13 cellular contexts compared by ENCODE assay signal in the genomic region with DNA sequence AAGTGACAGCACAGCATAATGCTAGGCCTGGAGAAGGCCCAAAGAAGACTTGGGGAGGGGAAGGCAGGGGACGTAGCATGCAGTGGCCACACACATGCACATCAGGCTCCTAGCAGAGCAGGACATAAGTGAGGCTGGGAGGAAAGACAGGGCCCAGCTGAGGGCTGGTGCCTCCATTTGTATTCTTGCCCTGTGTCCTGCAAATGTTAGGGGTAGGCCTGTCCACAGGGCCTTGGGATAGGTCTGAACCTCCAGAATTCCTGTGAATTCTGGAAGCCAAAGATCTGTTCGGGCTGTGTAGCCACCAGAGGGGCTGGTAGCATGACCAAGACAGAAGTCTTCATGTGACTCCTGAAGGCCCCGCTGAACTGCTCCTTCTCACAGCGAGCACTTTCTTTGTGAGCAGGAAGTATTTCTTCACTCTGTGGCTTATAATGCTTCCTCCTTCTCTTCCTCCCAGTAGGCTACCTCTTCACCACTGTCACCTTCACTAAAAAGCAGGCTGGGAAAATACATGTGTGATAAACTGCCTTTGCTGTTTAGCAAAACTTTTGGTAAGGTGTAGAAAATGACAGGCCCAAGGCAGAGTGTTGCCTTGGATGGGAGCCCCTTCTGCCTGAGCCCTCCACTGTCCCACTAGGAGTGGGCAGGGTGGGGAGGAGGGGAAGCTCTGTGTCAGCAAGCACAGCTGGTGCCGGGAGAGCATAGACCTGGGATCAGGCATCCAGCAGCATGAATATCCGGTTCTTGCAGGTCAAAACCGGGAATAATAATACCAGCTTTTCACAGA. TPM values are rescaled to one million over a fixed set of nuclear protein-coding genes. Genes with fewer than 3 reads are reported as not detected.
DNase-seq lines count a peak whose midpoint lies in the region; ATAC-seq and TF ChIP-seq lines count a peak whose summit lies in the region.
"Had no signal": no experiment of that assay in that cellular context is flagged by ENCODE, and none has a peak within 500 bp of the region (broad histone marks: within the 10 kb centered on the region; RNA-seq: fewer than 3 reads in every experiment).

No MANE protein-coding gene starts in this region.

- TF ChIP-seq CTCF in activated CD8-positive, alpha-beta T cell treated with anti-CD3 and anti-CD28 coated beads for 36 hours (IDR thresholded peaks at IDR 0.05) = no peak
- no peak for TF ChIP-seq CTCF in natural killer cell (IDR thresholded peaks at IDR 0.05)
- TF ChIP-seq CTCF in chondrocyte (IDR thresholded peaks at IDR 0.05) = no peak

- no peak overlapping the region for H3K4me3 Mint-ChIP-seq in activated CD8-positive, alpha-beta T cell treated with anti-CD3 and anti-CD28 coated beads for 36 hours
- H3K4me3 Mint-ChIP-seq in natural killer cell (peak overlapping the region; percentile 42), chondrocyte (ENCODE audit: unreplicated experiment) (no peak overlapping the region)

- H3K27ac Mint-ChIP-seq in activated CD8-positive, alpha-beta T cell treated with anti-CD3 and anti-CD28 coated beads for 36 hours = peak overlapping the region; percentile 36
- H3K27ac Mint-ChIP-seq in natural killer cell = peak overlapping the region in 1 of 2 donors; percentile 54
- H3K27ac Mint-ChIP-seq in chondrocyte (ENCODE audit: unreplicated experiment) = no peak overlapping the region

- POLR2A ChIA-PET in activated CD8-positive, alpha-beta T cell treated with anti-CD3 and anti-CD28 coated beads for 36 hours (lab: Charles Lee) = no interaction called here

- H3K27me3 Mint-ChIP-seq in activated CD8-positive, alpha-beta T cell treated with anti-CD3 and anti-CD28 coated beads for 36 hours = no peaks in the 10 kb centered on the region
- H3K27me3 Mint-ChIP-seq in natural killer cell (ENCODE audit: low read depth in 2 of 2) (no peaks in the 10 kb centered on the region), chondrocyte (ENCODE audit: low read depth) (peaks cover 4% of the 10 kb centered on the region)

- H3K9me3 Mint-ChIP-seq in activated CD8-positive, alpha-beta T cell treated with anti-CD3 and anti-CD28 coated beads for 36 hours = peaks cover 4% of the 10 kb centered on the region
- H3K9me3 Mint-ChIP-seq in natural killer cell = no peaks in the 10 kb centered on the region
- H3K9me3 Mint-ChIP-seq in chondrocyte (ENCODE audit: low read depth) = peaks cover 9% of the 10 kb centered on the region

- peaks cover 16% of the 10 kb centered on the region for H3K4me1 Mint-ChIP-seq in activated CD8-positive, alpha-beta T cell treated with anti-CD3 and anti-CD28 coated beads for 36 hours (ENCODE audit: low read depth)
- H3K4me1 Mint-ChIP-seq in natural killer cell = peaks cover 12 to 17% of the 10 kb centered on the region in 2 donors
- H3K4me1 Mint-ChIP-seq in chondrocyte (ENCODE audit: low read depth) = no peaks in the 10 kb centered on the region

- peak; percentile 60 for DNase-seq in NK-92 treated with Interleukin-12 subunit alpha and Interleukin-12 subunit beta, amount 100 ng/mL, for 24 hours (lab: John Stamatoyannopoulos, UW)
- no peak for DNase-seq in NK-92 (lab: John Stamatoyannopoulos, UW; ENCODE audit: unreplicated experiment)
- DNase-seq in Kasumi-1 (lab: John Stamatoyannopoulos, UW) = peak; percentile 85 to 92
- DNase-seq in activated CD8-positive, alpha-beta T cell treated with anti-CD3 and anti-CD28 coated beads for 36 hours = no peak
- no peak for DNase-seq in natural killer cell
- no peak for DNase-seq in chondrocyte (ENCODE audit: low spot score)
- DNase-seq in NCI-H1930 (lab: John Stamatoyannopoulos, UW) = no peak
- no peak for DNase-seq in GM03348 (ENCODE audit: low spot score)
- DNase-seq: cerebellar nuclear complex, SJCRH30 had no signal

- ATAC-seq in activated CD8-positive, alpha-beta T cell treated with anti-CD3 and anti-CD28 coated beads for 36 hours = peak; percentile 30
- peak in 2 of 3 donors; percentile 53 to 74 for ATAC-seq in natural killer cell

- peaks cover 2% of the 10 kb centered on the region for H3K36me3 Mint-ChIP-seq in activated CD8-positive, alpha-beta T cell treated with anti-CD3 and anti-CD28 coated beads for 36 hours (ENCODE audit: low read depth)
- H3K36me3 Mint-ChIP-seq in natural killer cell (no peaks in the 10 kb centered on the region), chondrocyte (ENCODE audit: low read depth) (no peaks in the 10 kb centered on the region)

- intact Hi-C loops in activated CD8-positive, alpha-beta T cell treated with anti-CD3 and anti-CD28 coated beads for 36 hours (cut with micrococcal nuclease) = no loop called here
- intact Hi-C loops in natural killer cell (cut with micrococcal nuclease) = no loop called here

- CTCF ChIA-PET in activated CD8-positive, alpha-beta T cell treated with anti-CD3 and anti-CD28 coated beads for 36 hours (lab: Charles Lee) = interaction anchor here (1.3 to 1.5 kb wide), 2 partner anchors 52 to 170 kb away, joined by 3 to 6 read pairs; no protein-coding TSS in a partner anchor

RNA-seq across cellular contexts. Expression of a gene that starts 8.4 kb away (rescaled TPM):
- total RNA-seq in activated CD8-positive, alpha-beta T cell treated with anti-CD3 and anti-CD28 coated beads for 36 hours = not detected
- total RNA-seq in natural killer cell = under 1 TPM; 0.40 to 0.90 (median 0.48) TPM
- total RNA-seq in chondrocyte = not detected in 3 replicates
- total RNA-seq: HT1080, liver, NCI-H460 had no signal

Comparison
In these comparisons a context has a peak if more than half of its experiments do, and no peak if none do; other contexts are left out.
1. DNase-seq: peak in NK-92 treated with Interleukin-12 subunit alpha and Interleukin-12 subunit beta, amount 100 ng/mL, for 24 hours (single experiment) and Kasumi-1 (2 of 2); none in NK-92 (single experiment), activated CD8-positive, alpha-beta T cell treated with anti-CD3 and anti-CD28 coated beads for 36 hours (single experiment), natural killer cell (single experiment), chondrocyte (single experiment), NCI-H1930 (0 of 2) and GM03348 (single experiment).